Comparison of ENCODE assay signal across 11 cellular contexts in genomic region chr11:44728085-44728410, GRCh38. TPM values are rescaled to one million over a fixed set of nuclear protein-coding genes. Genes with fewer than 3 reads are reported as not detected.
DNase-seq lines count a peak whose midpoint lies in the region; ATAC-seq and TF ChIP-seq lines count a peak whose summit lies in the region.
"Had no signal": no experiment of that assay in that cellular context is flagged by ENCODE, and none has a peak within 500 bp of the region (broad histone marks: within the 10 kb centered on the region; RNA-seq: fewer than 3 reads in every experiment).

No MANE protein-coding gene starts in this region.

- peak overlapping the region; percentile 90 for H3K4me3 Mint-ChIP-seq in CD4-positive, alpha-beta T cell
- H3K4me3 Mint-ChIP-seq in endothelial cell (ENCODE audit: unreplicated experiment): peak overlapping the region; percentile 95

- H3K4me3 ChIP-seq in OCI-LY1 (ENCODE audit: low read depth, low read length, poor library complexity, severe bottlenecking): peak overlapping the region; percentile 80
- peak overlapping the region; percentile 55 for H3K4me3 ChIP-seq in ovary

- H3K36me3 ChIP-seq in OCI-LY1 (ENCODE audit: insufficient read depth, low read length) (no peaks in the 10 kb centered on the region), ovary (no peaks in the 10 kb centered on the region)

- no peak for DNase-seq in CD4-positive, alpha-beta T cell
- no peak for DNase-seq in endothelial cell (ENCODE audit: low spot score)
- no peak for DNase-seq in ovary
- DNase-seq in NCI-H2227 treated with DMSO at 0.1 percent for 48 hours (lab: John Stamatoyannopoulos, UW): no peak
- no peak for DNase-seq in DMS114 treated with DMSO at 0.1 percent for 48 hours (lab: John Stamatoyannopoulos, UW; ENCODE audit: unreplicated experiment)
- no peak for DNase-seq in NCI-H1048 (lab: John Stamatoyannopoulos, UW)
- DNase-seq in Kasumi-1 (lab: John Stamatoyannopoulos, UW): no peak
- DNase-seq: T1000 had no signal

- no peaks in the 10 kb centered on the region for H3K9me3 ChIP-seq in CD4-positive, alpha-beta T cell (ENCODE audit: control insufficient read depth, low read length)
- H3K9me3 ChIP-seq in OCI-LY1 (ENCODE audit: low read length) (no peaks in the 10 kb centered on the region), ovary (no peaks in the 10 kb centered on the region)

- ATAC-seq in CD4-positive, alpha-beta T cell (ENCODE audit: poor library complexity): no peak

- H3K27ac ChIP-seq in CD4-positive, alpha-beta T cell (ENCODE audit: low read depth, low read length): no peak overlapping the region
- no peak overlapping the region for H3K27ac ChIP-seq in OCI-LY1 (ENCODE audit: low read depth, low read length, poor library complexity, severe bottlenecking)
- H3K27ac ChIP-seq in ovary: peak overlapping the region in 1 of 2 donors; percentile 72
- H3K27ac ChIP-seq: epithelial cell of prostate had no signal

- no peak for TF ChIP-seq POLR2A in ovary (IDR thresholded peaks at IDR 0.05)

- no peak overlapping the region for H3K9ac ChIP-seq in OCI-LY1 (ENCODE audit: low read length)

- H3F3A ChIP-seq in OCI-LY1 (ENCODE audit: insufficient read depth, low read length): no peaks in the 10 kb centered on the region

- H3K9me2 ChIP-seq in OCI-LY1 (ENCODE audit: low read depth, low read length): no peaks in the 10 kb centered on the region

- no peak for TF ChIP-seq EP300 in ovary (IDR thresholded peaks at IDR 0.05)

- POLR2A ChIA-PET in CD4-positive, alpha-beta T cell (lab: Charles Lee): no interaction called here

- peak; percentile 48 for TF ChIP-seq CTCF in CD4-positive, alpha-beta T cell (IDR thresholded peaks at IDR 0.05)
- TF ChIP-seq CTCF in OCI-LY1 (IDR thresholded peaks at IDR 0.05; ENCODE audit: low read length) (peak; percentile 2; the same call in 1 of the 2 replicates), endothelial cell (IDR thresholded peaks at IDR 0.05; ENCODE audit: unreplicated experiment) (peak; percentile 37), ovary (IDR thresholded peaks at IDR 0.05) (peak in 1 of 3 donors; percentile 5)

- H3K27me3 ChIP-seq in CD4-positive, alpha-beta T cell (ENCODE audit: control insufficient read depth, insufficient read depth, low read length): no peaks in the 10 kb centered on the region
- 0 out of 2 replicates have a peak, but pooled peaks cover 3% of the 10 kb centered on the region for H3K27me3 ChIP-seq in OCI-LY1 (ENCODE audit: insufficient read depth, low read length)
- no peaks in the 10 kb centered on the region for H3K27me3 ChIP-seq in ovary

- peaks cover 40% of the 10 kb centered on the region for H3K4me1 Mint-ChIP-seq in CD4-positive, alpha-beta T cell (ENCODE audit: low read depth)
- H3K4me1 Mint-ChIP-seq in endothelial cell (ENCODE audit: unreplicated experiment): peaks cover 74% of the 10 kb centered on the region

- CTCF ChIA-PET in CD4-positive, alpha-beta T cell (lab: Charles Lee): interaction anchor here (2.3 kb wide), 1 partner anchor 48 kb away, joined by 7 read pairs; no protein-coding TSS in a partner anchor

- no peak overlapping the region for H2AFZ ChIP-seq in OCI-LY1 (ENCODE audit: low read length)

- 0 to 2% (median 2%) methylated on average over 14 of the region's 14 CpGs for WGBS in ovary, 3 donors

- H4K20me1 ChIP-seq in OCI-LY1 (ENCODE audit: insufficient read depth, low read length): no peaks in the 10 kb centered on the region

- intact Hi-C loops in CD4-positive, alpha-beta T cell (cut with DNase I, micrococcal nuclease): loop anchor here (2.0 to 10.0 kb wide), 6 partner anchors 47 to 377 kb away; no protein-coding TSS in a partner anchor
- intact Hi-C loops in ovary (cut with DNase I): loop anchor here (5.0 to 10.0 kb wide), 7 partner anchors 103 to 184 kb away; no protein-coding TSS in a partner anchor

- peaks cover 38% of the 10 kb centered on the region for H3K27me3 Mint-ChIP-seq in CD4-positive, alpha-beta T cell
- peaks cover 18% of the 10 kb centered on the region for H3K27me3 Mint-ChIP-seq in endothelial cell (ENCODE audit: unreplicated experiment)

- H3K4me1 ChIP-seq in OCI-LY1 (ENCODE audit: insufficient read depth, low read length, severe bottlenecking) (peaks cover 18% of the 10 kb centered on the region), ovary (ENCODE audit: insufficient read depth) (peaks cover 6% of the 10 kb centered on the region)

- H3K79me2 ChIP-seq in OCI-LY1 (ENCODE audit: insufficient read depth, low read length): no peaks in the 10 kb centered on the region

- H3K9me3 Mint-ChIP-seq in CD4-positive, alpha-beta T cell: no peaks in the 10 kb centered on the region
- H3K9me3 Mint-ChIP-seq in endothelial cell (ENCODE audit: unreplicated experiment): no peaks in the 10 kb centered on the region

- H3K27ac Mint-ChIP-seq in CD4-positive, alpha-beta T cell: peak overlapping the region; percentile 60
- H3K27ac Mint-ChIP-seq in endothelial cell (ENCODE audit: unreplicated experiment): peak overlapping the region; percentile 90

- H3K36me3 Mint-ChIP-seq in CD4-positive, alpha-beta T cell (ENCODE audit: low read depth): no peaks in the 10 kb centered on the region
- H3K36me3 Mint-ChIP-seq in endothelial cell (ENCODE audit: low read depth, unreplicated experiment): peaks cover 39% of the 10 kb centered on the region

- H3K4me2 ChIP-seq in OCI-LY1 (ENCODE audit: low read length): peak overlapping the region; percentile 99

RNA-seq across cellular contexts. Expression of gene TSPAN18, which starts 1.3 kb away (rescaled TPM):
- total RNA-seq in CD4-positive, alpha-beta T cell: 10 to 100 TPM; 23.0 to 25.3 TPM
- total RNA-seq in endothelial cell (ENCODE audit: unreplicated experiment): 717 TPM
- 10 to 100 TPM in 4 of 7 donors, 1 to 10 TPM in 3; 2.1 to 25.1 (median 14.4) TPM for total RNA-seq in ovary
- polyA plus RNA-seq in ovary: 10 to 100 TPM; 11.6 to 35.3 TPM
- total RNA-seq: HT1080 had no signal

Comparison
In these comparisons a context has a peak if more than half of its experiments do, and no peak if none do; other contexts are left out.
1. RNA of gene TSPAN18, which starts 1.3 kb away (total RNA-seq): 717 TPM in endothelial cell (single experiment); 23.0 to 25.3 TPM in CD4-positive, alpha-beta T cell and 2.1 to 25.1 TPM in ovary; every median in the first group is over 10 times any median in the second.